In genomic region chr9:99266136-99267023, GRCh38 we compare ENCODE assay signal across 7 cellular contexts.
DNase-seq lines count a peak whose midpoint lies in the region; ATAC-seq and TF ChIP-seq lines count a peak whose summit lies in the region.

No MANE protein-coding gene starts in this region.

- DNase-seq in NCI-H1694 (lab: John Stamatoyannopoulos, UW) (peak; percentile 11), WERI-Rb-1 (peak; percentile 86), brain pericyte (ENCODE audit: low read depth, low spot score) (peak; percentile 13), iris pigment epithelial cell (ENCODE audit: low read depth) (peak; percentile 70)
- peak; percentile 43 to 59 for DNase-seq in stimulated activated CD4-positive, alpha-beta T cell treated with anti-CD3 and anti-CD28 coated beads, Interleukin-15, amount 100 ng/mL, for 48 hours (ENCODE audit: low read depth in 2 of 2)

- peak; percentile 46 for ATAC-seq in HG02610 (IDR thresholded peaks at IDR 0.05; ENCODE audit: unreplicated experiment)

- TF ChIP-seq CTCF in GM12874 (IDR thresholded peaks at IDR 0.05; ENCODE audit: insufficient read depth, low read depth, low read length) = peak; percentile 90
- peak; percentile 96 for TF ChIP-seq CTCF in WERI-Rb-1 (IDR thresholded peaks at IDR 0.05; ENCODE audit: low read depth, low read length)

- no peak overlapping the region for H3K4me3 ChIP-seq in WERI-Rb-1 (ENCODE audit: low read depth, low read length)

- no peaks in the 10 kb centered on the region for H3K27me3 ChIP-seq in WERI-Rb-1 (ENCODE audit: insufficient read depth, low read depth, severe bottlenecking)

- no peaks in the 10 kb centered on the region for H3K9me3 ChIP-seq in WERI-Rb-1 (ENCODE audit: severe bottlenecking)

- no peaks in the 10 kb centered on the region for H3K36me3 ChIP-seq in WERI-Rb-1

- no peak overlapping the region for H3K27ac ChIP-seq in WERI-Rb-1

Comparison
In these comparisons a context has a peak if more than half of its experiments do, and no peak if none do; other contexts are left out.
1. DNase-seq: peak in every context shown above with its lines; median percentile 86 in WERI-Rb-1; 70 in iris pigment epithelial cell; 51 in stimulated activated CD4-positive, alpha-beta T cell treated with anti-CD3 and anti-CD28 coated beads, Interleukin-15, amount 100 ng/mL, for 48 hours; 13 in brain pericyte; 11 in NCI-H1694.